Comparison of ENCODE assay signal across 9 cellular contexts in the genomic region with DNA sequence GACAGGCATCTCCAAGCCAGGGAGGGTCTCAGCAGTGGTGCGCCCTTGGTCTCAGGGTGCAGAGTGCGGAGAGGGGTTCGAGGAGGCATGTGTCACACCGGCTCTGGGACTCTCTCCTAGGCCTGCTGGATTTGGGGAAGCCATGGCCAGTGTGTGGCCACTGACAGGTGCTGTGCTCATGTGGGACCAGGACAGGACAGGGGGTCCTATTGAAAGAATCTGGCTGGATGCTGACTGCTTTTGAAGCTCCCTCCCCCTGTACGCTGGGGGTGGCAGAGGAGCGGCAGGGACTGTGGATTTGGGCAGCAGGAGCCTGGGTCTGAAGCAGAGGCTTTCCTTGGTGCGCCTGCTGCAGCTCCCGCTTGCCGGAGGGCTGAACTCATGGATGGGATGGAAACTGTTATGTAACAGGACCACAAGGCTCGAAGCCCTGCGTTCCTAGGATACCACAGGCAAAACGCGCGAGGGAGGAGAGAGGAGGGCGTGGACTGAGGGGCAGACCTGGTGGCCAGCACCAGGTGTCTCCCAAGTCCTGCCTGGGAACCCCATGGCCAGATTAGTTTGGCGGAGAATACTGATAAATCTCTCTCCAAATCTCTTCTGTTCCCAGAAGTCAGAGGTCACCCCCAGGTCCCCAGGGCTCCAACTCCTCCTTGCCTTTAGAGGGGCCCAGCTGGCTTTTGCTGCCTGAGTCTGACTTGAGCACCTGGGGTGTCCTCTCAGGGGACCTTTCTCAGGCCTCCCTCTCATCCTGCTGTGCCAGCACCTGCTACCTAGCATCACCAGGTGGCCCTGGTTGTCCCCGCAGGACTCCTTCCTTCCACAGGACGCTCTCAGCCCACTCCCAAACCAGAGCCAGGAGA. TPM values are rescaled to one million over a fixed set of nuclear protein-coding genes. Genes with fewer than 3 reads are reported as not detected.
DNase-seq lines count a peak whose midpoint lies in the region; ATAC-seq and TF ChIP-seq lines count a peak whose summit lies in the region.
"Had no signal": no experiment of that assay in that cellular context is flagged by ENCODE, and none has a peak within 500 bp of the region (broad histone marks: within the 10 kb centered on the region; RNA-seq: fewer than 3 reads in every experiment).

No MANE protein-coding gene starts in this region.

- 37 to 39% methylated on average over 17 to 18 of the region's 18 CpGs for WGBS in esophagus, 2 donors

- no peak for ATAC-seq in activated CD8-positive, alpha-beta memory T cell treated with anti-CD3 and anti-CD28 coated beads, Interleukin-2, amount 10 ng/mL, durations not matched to agents 7 days and 5 days
- ATAC-seq in HG02623 (IDR thresholded peaks at IDR 0.05; ENCODE audit: unreplicated experiment), result no peak

- H3K36me3 ChIP-seq in esophagus (ENCODE audit: control insufficient read depth in 2 of 2, insufficient read depth in 2 of 2, low read length in 1 of 2) (no peaks in the 10 kb centered on the region), neural progenitor cell (no peaks in the 10 kb centered on the region)

- H3K27ac Mint-ChIP-seq in neural progenitor cell, result no peak overlapping the region
- no peak overlapping the region for H3K27ac Mint-ChIP-seq in activated CD8-positive, alpha-beta memory T cell treated with anti-CD3 and anti-CD28 coated beads, Interleukin-2, amount 10 ng/mL, durations not matched to agents 7 days and 5 days

- H3K9ac ChIP-seq in neural progenitor cell, result no peak overlapping the region

- no peaks in the 10 kb centered on the region for H3K27me3 ChIP-seq in esophagus (ENCODE audit: control insufficient read depth in 1 of 2, insufficient read depth in 2 of 2, low read length in 2 of 2)
- H3K27me3 ChIP-seq in neural progenitor cell, result no peaks in the 10 kb centered on the region

- H4K20me1 ChIP-seq in neural progenitor cell (ENCODE audit: low read depth), result no peaks in the 10 kb centered on the region

- H3K4me2 ChIP-seq in neural progenitor cell, result no peak overlapping the region

- peaks cover 23% of the 10 kb centered on the region for H3K4me1 Mint-ChIP-seq in neural progenitor cell
- H3K4me1 Mint-ChIP-seq in activated CD8-positive, alpha-beta memory T cell treated with anti-CD3 and anti-CD28 coated beads, Interleukin-2, amount 10 ng/mL, durations not matched to agents 7 days and 5 days, result no peaks in the 10 kb centered on the region

- H3K9me3 ChIP-seq in esophagus (ENCODE audit: control insufficient read depth in 2 of 2, insufficient read depth in 1 of 2, low read depth in 1 of 2, low read length in 1 of 2) (no peaks in the 10 kb centered on the region), neural progenitor cell (ENCODE audit: low read depth) (no peaks in the 10 kb centered on the region)

- H2AFZ ChIP-seq in neural progenitor cell (replicated peaks), result no peak overlapping the region

- CTCF ChIA-PET in activated CD8-positive, alpha-beta memory T cell treated with anti-CD3 and anti-CD28 coated beads, Interleukin-2, amount 10 ng/mL, durations not matched to agents 7 days and 5 days (lab: Charles Lee), result interaction anchor here (1.3 to 1.6 kb wide), 2 partner anchors 24 to 131 kb away, joined by 3 to 4 read pairs; no protein-coding TSS in a partner anchor

- no peak overlapping the region for H3K4me3 Mint-ChIP-seq in neural progenitor cell
- no peak overlapping the region for H3K4me3 Mint-ChIP-seq in activated CD8-positive, alpha-beta memory T cell treated with anti-CD3 and anti-CD28 coated beads, Interleukin-2, amount 10 ng/mL, durations not matched to agents 7 days and 5 days

- H3K79me2 ChIP-seq in neural progenitor cell (ENCODE audit: low read depth), result no peaks in the 10 kb centered on the region

- H3K4me1 ChIP-seq in esophagus (ENCODE audit: control insufficient read depth in 2 of 2, insufficient read depth in 2 of 2, low read length in 1 of 2), result peaks cover 8 to 20% of the 10 kb centered on the region in 2 donors
- H3K4me1 ChIP-seq in neural progenitor cell, result peaks cover 22% of the 10 kb centered on the region

- H3K9me3 Mint-ChIP-seq in neural progenitor cell, result no peaks in the 10 kb centered on the region
- no peaks in the 10 kb centered on the region for H3K9me3 Mint-ChIP-seq in activated CD8-positive, alpha-beta memory T cell treated with anti-CD3 and anti-CD28 coated beads, Interleukin-2, amount 10 ng/mL, durations not matched to agents 7 days and 5 days (ENCODE audit: low read depth)

- H3K27me3 Mint-ChIP-seq in neural progenitor cell (ENCODE audit: insufficient read depth, low read depth), result peaks cover 6% of the 10 kb centered on the region
- H3K27me3 Mint-ChIP-seq in activated CD8-positive, alpha-beta memory T cell treated with anti-CD3 and anti-CD28 coated beads, Interleukin-2, amount 10 ng/mL, durations not matched to agents 7 days and 5 days, result peaks cover 24% of the 10 kb centered on the region

- peaks cover 7% of the 10 kb centered on the region for H3F3A ChIP-seq in neural progenitor cell (ENCODE audit: low read depth)

- H3K4me3 ChIP-seq in esophagus (ENCODE audit: low read depth in 1 of 2, low read length in 2 of 2), result peak overlapping the region; percentile 28 to 31
- no peak overlapping the region for H3K4me3 ChIP-seq in neural progenitor cell

- no peaks in the 10 kb centered on the region for H3K36me3 Mint-ChIP-seq in neural progenitor cell
- no peaks in the 10 kb centered on the region for H3K36me3 Mint-ChIP-seq in activated CD8-positive, alpha-beta memory T cell treated with anti-CD3 and anti-CD28 coated beads, Interleukin-2, amount 10 ng/mL, durations not matched to agents 7 days and 5 days

- DNase-seq in AG09319 (ENCODE audit: extremely low read depth, low read depth) (peak; percentile 16), NCI-H2107 treated with DMSO at 0.1 percent for 48 hours (lab: John Stamatoyannopoulos, UW; ENCODE audit: unreplicated experiment) (peak; percentile 5), neural progenitor cell (ENCODE audit: low spot score) (peak; percentile 51), NCI-H446 (lab: John Stamatoyannopoulos, UW) (no peak)
- no peak for DNase-seq in activated CD8-positive, alpha-beta memory T cell treated with anti-CD3 and anti-CD28 coated beads, Interleukin-2, amount 10 ng/mL, durations not matched to agents 7 days and 5 days
- no peak for DNase-seq in stimulated activated CD4-positive, alpha-beta T cell treated with anti-CD3 and anti-CD28 coated beads, Interleukin-15, amount 100 ng/mL, for 24 hours
- DNase-seq: activated naive CD4-positive, alpha-beta T cell treated with anti-CD3 and anti-CD28 coated beads, Interleukin-2, amount 50 U/mL, for 16 hours had no signal

- H3K27ac ChIP-seq in esophagus (ENCODE audit: low read depth in 2 of 2, low read length in 1 of 2), result peak overlapping the region; percentile 23 to 82
- H3K27ac ChIP-seq in neural progenitor cell, result no peak overlapping the region

- TF ChIP-seq CTCF in AG09319 (IDR thresholded peaks at IDR 0.05; ENCODE audit: low read depth, low read length) (no peak), neural progenitor cell (IDR thresholded peaks at IDR 0.05) (no peak)

RNA-seq across cellular contexts. Expression of a gene that starts 13.8 kb away (rescaled TPM):
- 1 to 10 TPM; 8.5 to 9.5 TPM for polyA plus RNA-seq in esophagus
- 11.0 and 17.2 TPM in 2 replicates for total RNA-seq in neural progenitor cell (ENCODE audit: low replicate concordance)
- total RNA-seq in activated CD8-positive, alpha-beta memory T cell treated with anti-CD3 and anti-CD28 coated beads, Interleukin-2, amount 10 ng/mL, durations not matched to agents 7 days and 5 days, result 1 to 10 TPM; 1.4 to 2.0 TPM

Comparison
In these comparisons a context has a peak if more than half of its experiments do, and no peak if none do; other contexts are left out.
1. DNase-seq: peak in AG09319 (single experiment), NCI-H2107 treated with DMSO at 0.1 percent for 48 hours (single experiment) and neural progenitor cell (single experiment); none in activated CD8-positive, alpha-beta memory T cell treated with anti-CD3 and anti-CD28 coated beads, Interleukin-2, amount 10 ng/mL, durations not matched to agents 7 days and 5 days (single experiment), NCI-H446 (0 of 2) and stimulated activated CD4-positive, alpha-beta T cell treated with anti-CD3 and anti-CD28 coated beads, Interleukin-15, amount 100 ng/mL, for 24 hours (single experiment).